ENCODE assay signal across 8 cellular contexts in genomic region chr10:86970152-86970886, GRCh38. TPM values are rescaled to one million over a fixed set of nuclear protein-coding genes. Genes with fewer than 3 reads are reported as not detected.
DNase-seq lines count a peak whose midpoint lies in the region; ATAC-seq, FAIRE-seq and TF ChIP-seq lines count a peak whose summit lies in the region.

No MANE protein-coding gene starts in this region.

- peak overlapping the region; percentile 89 to 98 (median 90) for H3K27ac ChIP-seq in pancreas

- H3K27me3 Mint-ChIP-seq in activated naive CD4-positive, alpha-beta T cell treated with anti-CD3 and anti-CD28 coated beads, Interleukin-2, amount 50 U/mL, for 24 hours: no peaks in the 10 kb centered on the region
- H3K27me3 Mint-ChIP-seq in activated T-cell treated with anti-CD3 and anti-CD28 coated beads, Interleukin-2, amount 50 U/mL, for 72 hours (ENCODE audit: low read depth): peaks cover 10% of the 10 kb centered on the region

- peak overlapping the region; percentile 79 for H3K4me3 Mint-ChIP-seq in activated naive CD4-positive, alpha-beta T cell treated with anti-CD3 and anti-CD28 coated beads, Interleukin-2, amount 50 U/mL, for 24 hours
- H3K4me3 Mint-ChIP-seq in activated T-cell treated with anti-CD3 and anti-CD28 coated beads, Interleukin-2, amount 50 U/mL, for 72 hours: peak overlapping the region; percentile 71 to 75

- no peaks in the 10 kb centered on the region for H3K9me3 ChIP-seq in pancreas

- TF ChIP-seq CTCF in pancreas (IDR thresholded peaks at IDR 0.05): no peak

- peak overlapping the region; percentile 46 to 66 (median 52) for H3K4me3 ChIP-seq in pancreas

- no peak for DNase-seq in activated naive CD4-positive, alpha-beta T cell treated with anti-CD3 and anti-CD28 coated beads, Interleukin-2, amount 50 U/mL, for 16 hours
- no peak for DNase-seq in activated T-cell treated with anti-CD3 and anti-CD28 coated beads, Interleukin-2, amount 50 U/mL, for 72 hours
- peak; percentile 92 for DNase-seq in Right ventricle myocardium inferior (ENCODE audit: missing footprints)
- peak; percentile 53 to 87 (median 74) for DNase-seq in pancreas
- DNase-seq in SHP77 treated with DMSO at 0.1 percent for 48 hours (lab: John Stamatoyannopoulos, UW): no peak
- DNase-seq in NK-92 (lab: John Stamatoyannopoulos, UW; ENCODE audit: unreplicated experiment): no peak

- H3K9me3 Mint-ChIP-seq in activated naive CD4-positive, alpha-beta T cell treated with anti-CD3 and anti-CD28 coated beads, Interleukin-2, amount 50 U/mL, for 24 hours: no peaks in the 10 kb centered on the region
- H3K9me3 Mint-ChIP-seq in activated T-cell treated with anti-CD3 and anti-CD28 coated beads, Interleukin-2, amount 50 U/mL, for 72 hours: no peaks in the 10 kb centered on the region

- 25 to 35% methylated on average over 26 to 27 of the region's 27 CpGs for WGBS in pancreas, 2 donors

- H3K4me1 Mint-ChIP-seq in activated naive CD4-positive, alpha-beta T cell treated with anti-CD3 and anti-CD28 coated beads, Interleukin-2, amount 50 U/mL, for 24 hours: peaks cover 41% of the 10 kb centered on the region
- H3K4me1 Mint-ChIP-seq in activated T-cell treated with anti-CD3 and anti-CD28 coated beads, Interleukin-2, amount 50 U/mL, for 72 hours (ENCODE audit: low read depth): peaks cover 40% of the 10 kb centered on the region

- no peak for ATAC-seq in activated T-cell treated with anti-CD3 and anti-CD28 coated beads, Interleukin-2, amount 50 U/mL, for 72 hours (replicated peaks in 1 of 2)
- ATAC-seq in Right ventricle myocardium inferior (peak; percentile 76), pancreas (peak; percentile 14 to 40 (median 20)), GM19452 (IDR thresholded peaks at IDR 0.05; ENCODE audit: unreplicated experiment) (no peak)

- no peaks in the 10 kb centered on the region for H3K27me3 ChIP-seq in pancreas

- peak overlapping the region; percentile 62 for H3K27ac Mint-ChIP-seq in activated naive CD4-positive, alpha-beta T cell treated with anti-CD3 and anti-CD28 coated beads, Interleukin-2, amount 50 U/mL, for 24 hours
- H3K27ac Mint-ChIP-seq in activated T-cell treated with anti-CD3 and anti-CD28 coated beads, Interleukin-2, amount 50 U/mL, for 72 hours: peak overlapping the region; percentile 13

- H3K36me3 Mint-ChIP-seq in activated naive CD4-positive, alpha-beta T cell treated with anti-CD3 and anti-CD28 coated beads, Interleukin-2, amount 50 U/mL, for 24 hours: no peaks in the 10 kb centered on the region
- no peaks in the 10 kb centered on the region for H3K36me3 Mint-ChIP-seq in activated T-cell treated with anti-CD3 and anti-CD28 coated beads, Interleukin-2, amount 50 U/mL, for 72 hours (ENCODE audit: insufficient read depth in 2 of 2)

- intact Hi-C loops in Right ventricle myocardium inferior (cut with DNase I): loop anchor here (2.0 to 5.0 kb wide), 3 partner anchors 16 to 124 kb away; partner anchors contain the start of genes GLUD1 and SHLD2
- intact Hi-C loops in pancreas (cut with DNase I): no loop called here

- FAIRE-seq in pancreas (lab: Jason Lieb, UNC): no peak

- no peaks in the 10 kb centered on the region for H3K36me3 ChIP-seq in pancreas

- peaks cover 5 to 9% (median 7%) of the 10 kb centered on the region in 3 donors for H3K4me1 ChIP-seq in pancreas

RNA-seq across cellular contexts. Expression of gene ADIRF, which starts 2.0 kb away (rescaled TPM):
- total RNA-seq in activated T-cell treated with anti-CD3 and anti-CD28 coated beads, Interleukin-2, amount 50 U/mL, for 72 hours: not detected
- 54.6 TPM for total RNA-seq in Right ventricle myocardium inferior
- 10 to 100 TPM in 4 of 6 donors, 1 to 10 TPM in 2; 7.0 to 16.5 (median 10.5) TPM for total RNA-seq in pancreas
- 100 to 1,000 TPM in 1 of 2 donors, 10 to 100 TPM in 1; 84.9 to 111 TPM for polyA plus RNA-seq in pancreas

RNA-seq across cellular contexts. Expression of gene SNCG, which starts 11.9 kb away (rescaled TPM):
- not detected for total RNA-seq in activated T-cell treated with anti-CD3 and anti-CD28 coated beads, Interleukin-2, amount 50 U/mL, for 72 hours
- total RNA-seq in Right ventricle myocardium inferior (24.7 TPM), pancreas (1 to 10 TPM; 1.2 to 3.0 (median 1.7) TPM)
- polyA plus RNA-seq in pancreas: 10 to 100 TPM; 20.2 to 20.3 TPM

RNA-seq across cellular contexts. Expression of gene MMRN2, which starts 12.9 kb away (rescaled TPM):
- under 1 TPM in 1 of 2 donors, not detected in 1; 0.05 TPM for total RNA-seq in activated T-cell treated with anti-CD3 and anti-CD28 coated beads, Interleukin-2, amount 50 U/mL, for 72 hours
- 35.8 TPM for total RNA-seq in Right ventricle myocardium inferior
- 1 to 10 TPM; 3.4 to 7.4 (median 5.1) TPM for total RNA-seq in pancreas
- polyA plus RNA-seq in pancreas: 1 to 10 TPM; 3.2 to 5.2 TPM

RNA-seq across cellular contexts. Expression of gene FAM25A, which starts 49.8 kb away (rescaled TPM):
- total RNA-seq in activated T-cell treated with anti-CD3 and anti-CD28 coated beads, Interleukin-2, amount 50 U/mL, for 72 hours: not detected
- total RNA-seq in Right ventricle myocardium inferior (not detected), pancreas (not detected)
- 1 to 10 TPM in 1 of 2 donors, not detected in 1; 1.0 TPM for polyA plus RNA-seq in pancreas

Comparison
In these comparisons a context has a peak if more than half of its experiments do, and no peak if none do; other contexts are left out.
1. DNase-seq: peak in Right ventricle myocardium inferior (single experiment) and pancreas (6 of 6); none in activated naive CD4-positive, alpha-beta T cell treated with anti-CD3 and anti-CD28 coated beads, Interleukin-2, amount 50 U/mL, for 16 hours (single experiment), activated T-cell treated with anti-CD3 and anti-CD28 coated beads, Interleukin-2, amount 50 U/mL, for 72 hours (0 of 2), SHP77 treated with DMSO at 0.1 percent for 48 hours (single experiment) and NK-92 (single experiment).
2. ATAC-seq: peak in Right ventricle myocardium inferior (single experiment) and pancreas (4 of 4); none in activated T-cell treated with anti-CD3 and anti-CD28 coated beads, Interleukin-2, amount 50 U/mL, for 72 hours (0 of 2) and GM19452 (single experiment).
3. RNA of gene ADIRF, which starts 2.0 kb away (total RNA-seq): 54.6 TPM in Right ventricle myocardium inferior (single experiment) and 7.0 to 16.5 TPM in pancreas; not detected in activated T-cell treated with anti-CD3 and anti-CD28 coated beads, Interleukin-2, amount 50 U/mL, for 72 hours; every median in the first group is over 4 times any median in the second.
4. RNA of gene MMRN2, which starts 12.9 kb away (total RNA-seq): 35.8 TPM in Right ventricle myocardium inferior (single experiment) and 3.4 to 7.4 TPM in pancreas; 0.05 TPM in activated T-cell treated with anti-CD3 and anti-CD28 coated beads, Interleukin-2, amount 50 U/mL, for 72 hours; every median in the first group is over 4 times any median in the second.